28 cellular contexts compared by ENCODE assay signal in genomic region chr6:135608031-135608430, GRCh38.
"Had no signal": no experiment of that assay in that cellular context is flagged by ENCODE, and none has a peak within 500 bp of the region (broad histone marks: within the 10 kb centered on the region; RNA-seq: fewer than 3 reads in every experiment).

No MANE protein-coding gene starts in this region.

- H3K4me1 ChIP-seq: adrenal gland, body of pancreas, colonic mucosa, esophagus squamous epithelium, gastroesophageal sphincter, heart right ventricle had no signal

- H3K4me2 ChIP-seq: hepatocyte had no signal

- H3K4me1 Mint-ChIP-seq: activated CD4-positive, alpha-beta memory T cell treated with anti-CD3 and anti-CD28 coated beads, Interleukin-2, amount 10 ng/mL, durations not matched to agents 7 days and 5 days; activated T-helper 17 cell treated with anti-CD3 and anti-CD28 coated beads, Interleukin-2, amount 50 U/mL, for 72 hours had no signal

- H3K27ac Mint-ChIP-seq: activated CD4-positive, alpha-beta memory T cell treated with anti-CD3 and anti-CD28 coated beads, Interleukin-2, amount 10 ng/mL, durations not matched to agents 7 days and 5 days; activated CD8-positive, alpha-beta memory T cell treated with anti-CD3 and anti-CD28 coated beads, Interleukin-2, amount 10 ng/mL, durations not matched to agents 7 days and 5 days; activated naive CD4-positive, alpha-beta T cell treated with anti-CD3 and anti-CD28 coated beads for 36 hours; activated naive CD4-positive, alpha-beta T cell treated with anti-CD3 and anti-CD28 coated beads, Interleukin-2, amount 50 U/mL, for 24 hours; activated T-cell treated with anti-CD3 and anti-CD28 coated beads, Interleukin-2, amount 50 U/mL, for 72 hours; activated T-helper 17 cell treated with anti-CD3 and anti-CD28 coated beads, Interleukin-2, amount 50 U/mL, for 72 hours had no signal

- H3K36me3 ChIP-seq: adrenal gland, colonic mucosa, esophagus squamous epithelium, gastroesophageal sphincter, heart right ventricle had no signal

- DNase-seq: activated CD4-positive, alpha-beta memory T cell treated with anti-CD3 and anti-CD28 coated beads, Interleukin-2, amount 10 ng/mL, durations not matched to agents 7 days and 5 days; activated CD4-positive, alpha-beta T cell treated with anti-CD3 and anti-CD28 coated beads for 4 hours; activated CD4-positive, CD25-positive, alpha-beta regulatory T cell; activated CD4-positive, CD25-positive, alpha-beta regulatory T cell treated with anti-CD3 and anti-CD28 coated beads, Interleukin-2, amount 50 U/mL, for 72 hours; activated CD8-positive, alpha-beta memory T cell treated with anti-CD3 and anti-CD28 coated beads, Interleukin-2, amount 10 ng/mL, durations not matched to agents 7 days and 5 days; activated CD8-positive, alpha-beta memory T cell treated with anti-CD3 and anti-CD28 coated beads, Interleukin-2, amount 50 U/mL, for 4 hours; activated effector memory CD4-positive, alpha-beta T cell treated with Interleukin-2 at 50 U/mL for 16 hours; activated gamma-delta T cell treated with Interleukin-2 at 50 U/mL for 16 hours; activated naive CD4-positive, alpha-beta T cell treated with anti-CD3 and anti-CD28 coated beads for 36 hours; activated T-cell treated with anti-CD3 and anti-CD28 coated beads, Interleukin-2, amount 50 U/mL, for 72 hours; adrenal gland; amygdala; aorta; body of pancreas; central memory CD4-positive, alpha-beta T cell; cerebellar nuclear complex; colonic mucosa; effector CD8-positive, alpha-beta T cell; esophagus squamous epithelium; foreskin melanocyte; heart right ventricle; T-helper 2 cell had no signal

- H3K27me3 ChIP-seq: adrenal gland, body of pancreas, colonic mucosa, esophagus squamous epithelium, gastroesophageal sphincter, heart right ventricle, hepatocyte had no signal

- H3K4me3 Mint-ChIP-seq: activated CD4-positive, alpha-beta memory T cell treated with anti-CD3 and anti-CD28 coated beads, Interleukin-2, amount 10 ng/mL, durations not matched to agents 7 days and 5 days; activated CD8-positive, alpha-beta memory T cell treated with anti-CD3 and anti-CD28 coated beads, Interleukin-2, amount 10 ng/mL, durations not matched to agents 7 days and 5 days; activated naive CD4-positive, alpha-beta T cell treated with anti-CD3 and anti-CD28 coated beads for 36 hours; activated naive CD4-positive, alpha-beta T cell treated with anti-CD3 and anti-CD28 coated beads, Interleukin-2, amount 50 U/mL, for 24 hours; activated T-cell treated with anti-CD3 and anti-CD28 coated beads, Interleukin-2, amount 50 U/mL, for 72 hours; activated T-helper 17 cell treated with anti-CD3 and anti-CD28 coated beads, Interleukin-2, amount 50 U/mL, for 72 hours had no signal

- H3K79me2 ChIP-seq: hepatocyte had no signal

- H3K4me3 ChIP-seq: adrenal gland, body of pancreas, colonic mucosa, esophagus squamous epithelium, gastroesophageal sphincter, heart right ventricle, hepatocyte had no signal

- H3K36me3 Mint-ChIP-seq: activated CD8-positive, alpha-beta memory T cell treated with anti-CD3 and anti-CD28 coated beads, Interleukin-2, amount 10 ng/mL, durations not matched to agents 7 days and 5 days; activated naive CD4-positive, alpha-beta T cell treated with anti-CD3 and anti-CD28 coated beads, Interleukin-2, amount 50 U/mL, for 24 hours had no signal

- H3K27ac ChIP-seq: adrenal gland, body of pancreas, colonic mucosa, epithelial cell of prostate, esophagus squamous epithelium, gastroesophageal sphincter, heart right ventricle, hepatocyte had no signal

- H3K27me3 Mint-ChIP-seq: activated naive CD4-positive, alpha-beta T cell treated with anti-CD3 and anti-CD28 coated beads, Interleukin-2, amount 50 U/mL, for 24 hours had no signal

- ATAC-seq: activated CD8-positive, alpha-beta memory T cell treated with anti-CD3 and anti-CD28 coated beads, Interleukin-2, amount 10 ng/mL, durations not matched to agents 7 days and 5 days; activated T-helper 17 cell treated with anti-CD3 and anti-CD28 coated beads, Interleukin-2, amount 50 U/mL, for 72 hours; body of pancreas; gastroesophageal sphincter; heart right ventricle had no signal

- H3K9me3 ChIP-seq: adrenal gland, body of pancreas, colonic mucosa, esophagus squamous epithelium, gastroesophageal sphincter, heart right ventricle had no signal

- H2AFZ ChIP-seq: hepatocyte had no signal

- FAIRE-seq: endothelial cell of umbilical vein had no signal

- H3K9me3 Mint-ChIP-seq: activated CD4-positive, alpha-beta memory T cell treated with anti-CD3 and anti-CD28 coated beads, Interleukin-2, amount 10 ng/mL, durations not matched to agents 7 days and 5 days; activated naive CD4-positive, alpha-beta T cell treated with anti-CD3 and anti-CD28 coated beads for 36 hours; activated naive CD4-positive, alpha-beta T cell treated with anti-CD3 and anti-CD28 coated beads, Interleukin-2, amount 50 U/mL, for 24 hours; activated T-cell treated with anti-CD3 and anti-CD28 coated beads, Interleukin-2, amount 50 U/mL, for 72 hours; activated T-helper 17 cell treated with anti-CD3 and anti-CD28 coated beads, Interleukin-2, amount 50 U/mL, for 72 hours had no signal
